ENCODE assay signal across 26 cellular contexts in the genomic region with DNA sequence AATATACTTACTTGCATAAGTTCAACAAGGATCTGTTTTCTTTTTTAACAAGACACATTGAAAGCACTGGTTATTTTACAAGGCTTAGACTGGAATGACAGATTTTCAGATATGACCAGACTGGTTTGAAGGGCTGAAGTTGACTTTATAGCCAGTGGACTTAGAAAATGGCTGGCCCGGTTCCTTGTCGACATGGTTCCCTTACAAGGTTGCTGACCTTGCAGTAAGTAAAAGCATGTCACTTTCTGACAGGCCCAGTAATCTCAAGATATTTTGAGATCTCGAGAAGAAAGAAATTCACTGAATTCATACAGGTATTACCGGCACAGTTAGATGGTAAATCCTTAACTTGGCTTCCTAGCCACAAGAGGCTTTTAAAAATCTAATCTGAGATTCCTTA.
"Had no signal": no experiment of that assay in that cellular context is flagged by ENCODE, and none has a peak within 500 bp of the region (broad histone marks: within the 10 kb centered on the region; RNA-seq: fewer than 3 reads in every experiment).

No MANE protein-coding gene starts in this region.

- H3K27ac ChIP-seq: colonic mucosa, epithelial cell of prostate, gastrocnemius medialis, neural progenitor cell, psoas muscle, suprapubic skin, transverse colon, upper lobe of right lung, uterus had no signal

- H3K36me3 ChIP-seq: colonic mucosa, gastrocnemius medialis, neural progenitor cell, transverse colon, upper lobe of right lung, uterus had no signal

- H3K4me3 ChIP-seq: colonic mucosa, gastrocnemius medialis, neural progenitor cell, psoas muscle, suprapubic skin, transverse colon, upper lobe of right lung, uterus had no signal

- ATAC-seq: esophagus mucosa; gastrocnemius medialis; left lobe of liver; naive thymus-derived CD4-positive, alpha-beta T cell; psoas muscle; right cardiac atrium; stimulated activated naive CD8-positive, alpha-beta T cell treated with anti-CD3 and anti-CD28 coated beads, Interleukin-15, amount 100 ng/mL, for 72 hours; upper lobe of right lung had no signal

- H3K27me3 ChIP-seq: colonic mucosa, gastrocnemius medialis, neural progenitor cell, suprapubic skin, transverse colon, upper lobe of right lung, uterus had no signal

- H3K9me3 ChIP-seq: colonic mucosa, gastrocnemius medialis, psoas muscle, suprapubic skin, transverse colon, upper lobe of right lung, uterus had no signal

- H3K4me1 ChIP-seq: colonic mucosa, gastrocnemius medialis, psoas muscle, suprapubic skin, transverse colon, upper lobe of right lung, uterus had no signal

- H3K4me2 ChIP-seq: neural progenitor cell had no signal

- FAIRE-seq: keratinocyte, small intestine had no signal

- DNase-seq: colonic mucosa; effector CD8-positive, alpha-beta T cell; endodermal cell; foreskin fibroblast; gastrocnemius medialis; head of caudate nucleus; mesenchymal stem cell; midbrain; naive thymus-derived CD4-positive, alpha-beta T cell; psoas muscle; right cardiac atrium; small intestine; stimulated activated CD4-positive, alpha-beta T cell treated with anti-CD3 and anti-CD28 coated beads, Interleukin-15, amount 100 ng/mL, for 24 hours; stimulated activated CD4-positive, alpha-beta T cell treated with anti-CD3 and anti-CD28 coated beads, Interleukin-2, amount 100 ng/mL, for 48 hours; stimulated activated CD8-positive, alpha-beta memory T cell treated with anti-CD3 and anti-CD28 coated beads, Interleukin-4, amount 100 ng/mL, for 48 hours; stimulated activated naive CD4-positive, alpha-beta T cell; stimulated activated naive CD8-positive, alpha-beta T cell treated with anti-CD3 and anti-CD28 coated beads, Interleukin-15, amount 100 ng/mL, for 72 hours; transverse colon; upper lobe of right lung; uterus had no signal
